Comparison of ENCODE assay signal across 20 cellular contexts in genomic region chr5:81156732-81157131, GRCh38.
"Had no signal": no experiment of that assay in that cellular context is flagged by ENCODE, and none has a peak within 500 bp of the region (broad histone marks: within the 10 kb centered on the region; RNA-seq: fewer than 3 reads in every experiment).

No MANE protein-coding gene starts in this region.

- H3K4me3 ChIP-seq: colonic mucosa, dorsolateral prefrontal cortex, lower lobe of right lung, mucosa of descending colon, upper lobe of right lung had no signal

- H2AFZ ChIP-seq: parathyroid adenoma had no signal

- H3K4me1 ChIP-seq: colonic mucosa, lower lobe of right lung, parathyroid adenoma, upper lobe of right lung had no signal

- H3K79me2 ChIP-seq: parathyroid adenoma had no signal

- DNase-seq: activated CD4-positive, alpha-beta memory T cell treated with anti-CD3 and anti-CD28 coated beads, Interleukin-2, amount 10 ng/mL, durations not matched to agents 7 days and 5 days; activated CD4-positive, alpha-beta T cell treated with anti-CD3 and anti-CD28 coated beads for 48 hours; activated effector memory CD4-positive, alpha-beta T cell treated with Interleukin-2 at 50 U/mL for 16 hours; activated naive CD4-positive, alpha-beta T cell treated with anti-CD3 and anti-CD28 coated beads, Interleukin-2, amount 10 ng/mL, durations not matched to agents 7 days and 5 days; activated T-cell treated with anti-CD3 and anti-CD28 coated beads, Interleukin-2, amount 50 U/mL, for 72 hours; amygdala; colonic mucosa; dorsolateral prefrontal cortex; effector memory CD8-positive, alpha-beta T cell; foreskin melanocyte; lower lobe of right lung; mesendoderm; mucosa of descending colon; nucleus accumbens; right cardiac atrium; stimulated activated CD4-positive, alpha-beta T cell treated with anti-CD3 and anti-CD28 coated beads, Interleukin-12 subunit alpha, Interleukin-12 subunit beta, amount 100 ng/mL, for 4 hours; stimulated activated CD4-positive, alpha-beta T cell treated with anti-CD3 and anti-CD28 coated beads, Interleukin-4, amount 100 ng/mL, for 4 hours; stimulated activated naive CD8-positive, alpha-beta T cell treated with anti-CD3 and anti-CD28 coated beads, Interleukin-15, Interleukin-2, amounts not matched to agents 100 U/mL and 50 U/mL, for 24 hours; upper lobe of right lung had no signal

- H3K36me3 ChIP-seq: colonic mucosa, lower lobe of right lung, upper lobe of right lung had no signal

- H3K9me3 ChIP-seq: colonic mucosa, mucosa of descending colon had no signal

- H3K27ac ChIP-seq: colonic mucosa, dorsolateral prefrontal cortex, lower lobe of right lung, parathyroid adenoma, upper lobe of right lung had no signal
